In the genomic region with DNA sequence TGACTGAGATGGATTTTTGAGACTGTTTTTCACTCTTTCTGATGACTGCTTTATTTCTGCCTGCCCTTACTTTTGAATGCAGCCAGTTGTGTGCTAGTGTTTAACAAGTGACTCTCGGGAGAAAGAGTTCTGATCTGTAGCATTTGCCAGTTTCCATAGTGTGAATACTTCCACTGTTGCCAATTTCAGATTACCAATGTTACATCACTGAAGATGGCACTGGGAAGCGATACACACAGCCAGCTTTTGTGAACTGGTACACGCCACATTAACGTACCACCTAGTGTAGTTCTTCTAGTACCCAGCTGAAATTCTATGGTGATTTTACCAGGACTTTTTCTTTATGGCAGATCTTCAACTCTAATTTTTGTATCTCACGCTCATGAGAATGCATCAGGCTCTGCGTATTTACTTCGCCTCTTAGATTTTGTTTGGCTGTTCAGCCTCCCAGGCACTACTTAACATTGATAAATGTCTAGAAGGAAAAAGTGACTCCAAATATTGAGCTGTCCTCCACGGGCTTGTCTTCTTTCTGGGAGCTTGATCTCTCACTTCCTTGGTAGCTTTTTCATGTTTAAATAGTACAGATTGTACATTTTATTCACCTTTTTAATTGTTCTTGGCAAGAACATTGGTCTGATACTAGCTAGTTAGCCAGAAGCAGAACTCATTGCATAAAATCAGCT, we compare ENCODE assay signal across 19 cellular contexts.
DNase-seq lines count a peak whose midpoint lies in the region; ATAC-seq, FAIRE-seq and TF ChIP-seq lines count a peak whose summit lies in the region.
"Had no signal": no experiment of that assay in that cellular context is flagged by ENCODE, and none has a peak within 500 bp of the region (broad histone marks: within the 10 kb centered on the region; RNA-seq: fewer than 3 reads in every experiment).

No MANE protein-coding gene starts in this region.

- no peak overlapping the region for H3K9ac ChIP-seq in keratinocyte (ENCODE audit: control insufficient read depth, extremely low read depth, insufficient read depth, low read length)

- no peaks in the 10 kb centered on the region for H3K36me3 ChIP-seq in keratinocyte (ENCODE audit: control insufficient read depth in 2 of 2, extremely low read depth in 1 of 2, insufficient read depth in 2 of 2, low read length in 2 of 2)
- H3K36me3 ChIP-seq: BE2C had no signal

- no peak overlapping the region for H3K4me3 ChIP-seq in right cardiac atrium (ENCODE audit: low read length)
- H3K4me3 ChIP-seq in keratinocyte (ENCODE audit: control insufficient read depth in 2 of 3, extremely low read depth in 1 of 3, insufficient read depth in 2 of 3, low read depth in 1 of 3, low read length in 3 of 3): no peak overlapping the region

- H3K4me2 ChIP-seq in keratinocyte (ENCODE audit: control insufficient read depth, extremely low read depth, insufficient read depth, low read depth, low read length): no peak overlapping the region

- H3K27ac Mint-ChIP-seq in neural crest cell (ENCODE audit: unreplicated experiment): peak overlapping the region; percentile 48
- H3K27ac Mint-ChIP-seq: CD4-positive, CD25-positive, alpha-beta regulatory T cell; CD8-positive, alpha-beta memory T cell had no signal

- peaks cover 10% of the 10 kb centered on the region for H3K9me3 Mint-ChIP-seq in neural crest cell

- dilution Hi-C loops in keratinocyte (cut with MboI; ENCODE audit: extremely low pct_ligation_motif_present, low sequenced_read_pairs): no loop called here

- H3K9me1 ChIP-seq in keratinocyte (ENCODE audit: control insufficient read depth, extremely low read depth, insufficient read depth, low read length): no peaks in the 10 kb centered on the region

- H3K4me1 ChIP-seq in right cardiac atrium (ENCODE audit: control insufficient read depth, insufficient read depth, low read length) (no peaks in the 10 kb centered on the region), keratinocyte (ENCODE audit: control insufficient read depth, extremely low read depth, insufficient read depth, low read length) (no peaks in the 10 kb centered on the region)
- H3K4me1 ChIP-seq: BE2C had no signal

- no peaks in the 10 kb centered on the region for H3K4me1 Mint-ChIP-seq in neural crest cell
- H3K4me1 Mint-ChIP-seq: CD8-positive, alpha-beta memory T cell had no signal

- H3K79me2 ChIP-seq in keratinocyte (ENCODE audit: control insufficient read depth, insufficient read depth, low read length): no peaks in the 10 kb centered on the region

- WGBS in right cardiac atrium: 67% methylated on average over 8 of the region's 8 CpGs

- no peak overlapping the region for H2AFZ ChIP-seq in keratinocyte (ENCODE audit: control insufficient read depth, low read length)

- peak; percentile 26 for FAIRE-seq in keratinocyte (lab: Jason Lieb, UNC)
- FAIRE-seq: A204.1, H1 had no signal

- no peaks in the 10 kb centered on the region for H4K20me1 ChIP-seq in keratinocyte (ENCODE audit: control insufficient read depth, extremely low read depth, insufficient read depth, low read length)

- H3K27me3 ChIP-seq in right cardiac atrium (ENCODE audit: control insufficient read depth, insufficient read depth) (no peaks in the 10 kb centered on the region), keratinocyte (ENCODE audit: control insufficient read depth, extremely low read depth, insufficient read depth, low read length) (no peaks in the 10 kb centered on the region)
- H3K27me3 ChIP-seq: BE2C had no signal

- H3K4me3 Mint-ChIP-seq in neural crest cell: no peak overlapping the region
- H3K4me3 Mint-ChIP-seq: CD8-positive, alpha-beta memory T cell; H9 had no signal

- H3K9me3 ChIP-seq in right cardiac atrium (ENCODE audit: control insufficient read depth, low read length) (no peaks in the 10 kb centered on the region), keratinocyte (ENCODE audit: control insufficient read depth, low read depth, low read length) (no peaks in the 10 kb centered on the region)
- H3K9me3 ChIP-seq: BE2C had no signal

- no peak for TF ChIP-seq CTCF in keratinocyte (optimal IDR thresholded peaks at IDR 0.05 in 1 of 3, IDR thresholded peaks at IDR 0.05 in 1 of 3, conservative IDR thresholded peaks at IDR 0.05 in 1 of 3; ENCODE audit: extremely low read depth in 1 of 3, insufficient read depth in 2 of 3, low read length in 3 of 3)
- TF ChIP-seq CTCF in neural crest cell (conservative IDR thresholded peaks at IDR 0.05): no peak

- no peaks in the 10 kb centered on the region for H3K27me3 Mint-ChIP-seq in neural crest cell (ENCODE audit: low read depth)
- H3K27me3 Mint-ChIP-seq: CD4-positive, CD25-positive, alpha-beta regulatory T cell; CD8-positive, alpha-beta memory T cell had no signal

- H3K27ac ChIP-seq in right cardiac atrium (ENCODE audit: low read length) (no peak overlapping the region), keratinocyte (ENCODE audit: control insufficient read depth, insufficient read depth, low read length) (no peak overlapping the region)

- peak; percentile 81 to 86 for ATAC-seq in right cardiac atrium
- ATAC-seq in Right ventricle myocardium inferior: no peak
- no peak for ATAC-seq in GM19452 (IDR thresholded peaks at IDR 0.05; ENCODE audit: unreplicated experiment)

- intact Hi-C loops in right cardiac atrium (cut with DNase I) (no loop called here), Right ventricle myocardium inferior (cut with DNase I) (no loop called here)

- peaks cover 22% of the 10 kb centered on the region for H3K36me3 Mint-ChIP-seq in neural crest cell (ENCODE audit: low read depth)

- DNase-seq in right cardiac atrium: no peak
- DNase-seq in Right ventricle myocardium inferior (ENCODE audit: missing footprints): no peak
- no peak for DNase-seq in keratinocyte (ENCODE audit: low read depth, low spot score)
- DNase-seq in neural crest cell (ENCODE audit: low read depth, low spot score): no peak
- no peak for DNase-seq in D341Med (ENCODE audit: low spot score)
- no peak for DNase-seq in activated CD8-positive, alpha-beta memory T cell treated with anti-CD3 and anti-CD28 coated beads, Interleukin-2, amount 50 U/mL, for 48 hours
- DNase-seq: ACHN; BE2C; C1 segment of cervical spinal cord; CD4-positive, CD25-positive, alpha-beta regulatory T cell; CD8-positive, alpha-beta memory T cell; COR-L47; DMS153; DMS79; GF-D8; H9 had no signal

Comparison
In these comparisons a context has a peak if more than half of its experiments do, and no peak if none do; other contexts are left out.
1. ATAC-seq: peak in right cardiac atrium (2 of 2); none in Right ventricle myocardium inferior (single experiment) and GM19452 (single experiment).